ENCODE assay signal across 8 cellular contexts in the genomic region with DNA sequence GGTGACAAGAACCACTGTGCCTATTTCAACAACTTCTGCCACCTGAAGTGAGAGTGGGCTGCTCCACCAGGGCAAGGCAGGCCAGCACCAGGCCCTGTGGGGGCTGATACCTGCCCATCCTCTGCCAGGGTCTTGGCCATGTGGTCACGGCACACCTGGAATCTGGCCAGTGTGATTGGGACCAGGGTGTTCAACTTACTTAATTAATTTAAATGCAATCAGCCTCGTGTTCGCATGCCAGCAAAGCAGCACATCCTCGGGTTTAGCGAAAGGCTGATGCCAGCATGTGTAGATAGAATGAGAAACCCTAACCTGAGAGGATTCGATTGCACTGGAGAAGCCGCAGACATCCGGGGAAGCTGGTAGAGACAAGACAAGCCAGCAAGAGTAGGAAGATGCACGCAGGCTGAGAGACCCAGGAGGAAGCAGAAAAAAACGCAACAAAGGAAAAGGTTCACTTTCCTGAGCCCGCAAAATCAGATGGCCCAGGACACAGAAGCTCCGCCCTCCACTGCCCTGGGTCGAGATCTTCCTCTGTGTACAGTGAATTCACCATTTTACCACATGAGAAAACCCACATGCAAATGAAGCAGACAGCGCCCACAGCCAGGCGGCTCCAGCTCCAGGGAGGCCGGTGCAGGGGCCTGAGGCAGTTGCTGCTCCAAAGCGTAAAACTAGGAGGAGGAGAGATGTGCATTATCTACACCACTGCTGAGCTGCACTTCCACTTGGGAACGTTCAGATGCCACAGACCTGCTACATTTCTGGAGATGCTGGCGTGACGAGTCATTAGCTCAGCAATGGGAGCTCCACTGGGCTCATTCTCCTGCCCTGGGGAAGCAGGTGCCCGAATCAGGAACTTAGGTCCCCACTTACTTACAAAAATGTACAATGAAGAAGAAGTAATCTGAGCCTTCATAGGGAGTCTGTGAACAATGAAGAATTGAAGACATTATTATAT.
DNase-seq lines count a peak whose midpoint lies in the region; ATAC-seq and TF ChIP-seq lines count a peak whose summit lies in the region.

No MANE protein-coding gene starts in this region.

- H3K4me3 ChIP-seq in foreskin fibroblast (ENCODE audit: low read depth in 1 of 2, low read length in 2 of 2) = no peak overlapping the region

- POLR2A ChIA-PET in T-cell (lab: Charles Lee) = no interaction called here

- no peak for TF ChIP-seq CTCF in foreskin fibroblast (IDR thresholded peaks at IDR 0.05; ENCODE audit: low read depth, low read length)
- no peak for TF ChIP-seq CTCF in GM20000 (IDR thresholded peaks at IDR 0.05; ENCODE audit: extremely low read depth, missing control alignments)

- H3K36me3 Mint-ChIP-seq in T-cell = no peaks in the 10 kb centered on the region

- peaks cover 14 to 18% (median 15%) of the 10 kb centered on the region in 3 donors for H3K4me1 Mint-ChIP-seq in T-cell

- ATAC-seq in GM18873 (IDR thresholded peaks at IDR 0.05; ENCODE audit: low FRiP score, unreplicated experiment) = peak; percentile 98
- ATAC-seq in HG03039 (IDR thresholded peaks at IDR 0.05; ENCODE audit: unreplicated experiment) = peak; percentile 98
- ATAC-seq in T-cell (replicated peaks in 1 of 4) = peak; percentile 79 to 89 (median 84)

- H3K27ac Mint-ChIP-seq in T-cell = peak overlapping the region; percentile 29 to 50

- peak overlapping the region; percentile 65 to 76 (median 65) for H3K4me3 Mint-ChIP-seq in T-cell

- peak; percentile 5 to 61 (median 28) for DNase-seq in T-cell
- DNase-seq in kidney tubule cell (ENCODE audit: low spot score) = peak; percentile 18
- DNase-seq in foreskin fibroblast = no peak
- DNase-seq in GM20000 (ENCODE audit: low spot score) = no peak
- no peak for DNase-seq in NCI-H1436 (lab: John Stamatoyannopoulos, UW)
- no peak for DNase-seq in posterior vena cava (ENCODE audit: low spot score)

- H3K27me3 Mint-ChIP-seq in T-cell = peaks cover 6 to 17% of the 10 kb centered on the region in 2 donors

- intact Hi-C loops in posterior vena cava (cut with DNase I) = no loop called here

- CTCF ChIA-PET in T-cell (lab: Charles Lee) = interaction anchor here in 1 of 2 donors (0.7 kb wide), 1 partner anchor 51 kb away, joined by 3 read pairs; no protein-coding TSS in a partner anchor

- no peaks in the 10 kb centered on the region for H3K9me3 Mint-ChIP-seq in T-cell

Comparison
In these comparisons a context has a peak if more than half of its experiments do, and no peak if none do; other contexts are left out.
1. DNase-seq: peak in T-cell (34 of 34) and kidney tubule cell (single experiment); none in foreskin fibroblast (0 of 2), GM20000 (single experiment), NCI-H1436 (single experiment) and posterior vena cava (single experiment).
2. Peak in every context shown above with its lines, with median percentiles within 50 percentile points of each other: ATAC-seq.